8 cellular contexts compared by ENCODE assay signal in the genomic region with DNA sequence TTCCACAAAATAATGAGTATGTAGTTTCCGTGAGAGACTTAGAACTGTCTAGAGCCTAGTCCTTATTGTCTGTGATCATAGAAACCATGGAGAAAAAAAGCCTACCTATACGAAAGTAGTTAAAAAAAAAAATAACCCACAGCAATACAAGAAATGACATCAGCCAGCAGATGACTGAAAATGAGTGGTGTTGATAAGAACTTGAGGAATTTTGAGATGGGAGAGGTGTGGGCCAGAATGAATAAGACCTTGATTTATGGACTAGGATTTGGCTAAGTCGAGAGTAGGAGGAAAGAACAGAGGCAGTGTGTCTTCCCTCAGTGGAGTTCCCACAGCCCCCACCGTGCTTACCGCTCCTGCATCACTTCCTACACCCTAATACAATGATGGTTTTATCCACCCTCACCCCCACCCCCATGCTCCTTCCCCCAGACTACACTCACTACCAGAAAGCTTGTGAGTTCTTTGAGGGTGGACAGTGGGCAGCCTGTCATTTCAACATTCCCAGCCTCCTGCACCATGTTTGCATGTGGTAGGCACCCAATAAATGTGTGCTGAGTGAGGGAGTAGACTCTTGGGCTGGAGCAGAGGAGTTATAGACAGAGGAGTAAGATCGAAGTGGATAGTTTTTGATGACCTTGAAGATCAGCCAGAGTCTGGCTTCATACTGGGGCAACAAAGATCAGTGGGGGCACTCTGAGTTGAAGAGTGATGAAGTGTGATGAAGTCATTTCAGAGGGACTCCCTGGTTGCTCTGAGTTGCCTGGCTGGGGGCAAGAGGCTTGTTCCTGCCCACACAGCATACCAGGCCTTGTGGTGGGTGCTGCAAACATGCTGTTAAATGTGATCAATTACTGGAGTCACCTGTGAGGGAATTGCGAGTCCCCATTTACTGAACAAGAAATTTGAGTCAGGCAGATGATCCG. TPM values are rescaled to one million over a fixed set of nuclear protein-coding genes. Genes with fewer than 3 reads are reported as not detected.
DNase-seq lines count a peak whose midpoint lies in the region; ATAC-seq, FAIRE-seq and TF ChIP-seq lines count a peak whose summit lies in the region.
"Not testable (repeated sequence)": the region's sequence is repeated elsewhere in the genome, so short reads cannot be mapped to it uniquely, and the experiment has no call there.

No MANE protein-coding gene starts in this region.

- not testable (repeated sequence) for H3K9me3 ChIP-seq in astrocyte (ENCODE audit: insufficient read depth, low read depth, low read length)

- H3K4me3 ChIP-seq in astrocyte (ENCODE audit: insufficient read depth, low read depth, low read length) = not testable (repeated sequence)

- not testable (repeated sequence) for H3K36me3 Mint-ChIP-seq in activated T-cell treated with anti-CD3 and anti-CD28 coated beads, Interleukin-2, amount 50 U/mL, for 72 hours (ENCODE audit: insufficient read depth in 2 of 2); astrocyte (ENCODE audit: low read depth, unreplicated experiment)

- FAIRE-seq in H54 (lab: Jason Lieb, UNC) (peak; percentile 99), RCC 7860 (lab: Jason Lieb, UNC) (peak; percentile 69)
- not testable (repeated sequence) for FAIRE-seq in astrocyte (lab: Jason Lieb, UNC)

- H2AFZ ChIP-seq in astrocyte (ENCODE audit: low read depth, low read length) = not testable (repeated sequence)

- H3K27me3 Mint-ChIP-seq in activated T-cell treated with anti-CD3 and anti-CD28 coated beads, Interleukin-2, amount 50 U/mL, for 72 hours (ENCODE audit: low read depth); astrocyte (ENCODE audit: low read depth, unreplicated experiment): not testable (repeated sequence)

- peak overlapping the region; percentile 38 for H3K27ac ChIP-seq in astrocyte (ENCODE audit: low read depth, low read length)
- not testable (repeated sequence) for H3K27ac ChIP-seq in foreskin keratinocyte

- not testable (repeated sequence) for H4K20me1 ChIP-seq in astrocyte (ENCODE audit: insufficient read depth, low read length)

- not testable (repeated sequence) for H3K4me3 Mint-ChIP-seq in activated T-cell treated with anti-CD3 and anti-CD28 coated beads, Interleukin-2, amount 50 U/mL, for 72 hours; astrocyte (ENCODE audit: unreplicated experiment)

- H3K4me1 Mint-ChIP-seq in activated T-cell treated with anti-CD3 and anti-CD28 coated beads, Interleukin-2, amount 50 U/mL, for 72 hours (ENCODE audit: low read depth) = not testable (repeated sequence)
- peaks cover 11% of the 10 kb centered on the region for H3K4me1 Mint-ChIP-seq in astrocyte (ENCODE audit: low read depth, unreplicated experiment)

- H3K79me2 ChIP-seq in astrocyte (ENCODE audit: insufficient read depth, low read length) = not testable (repeated sequence)

- intact Hi-C loops in sciatic nerve (cut with DNase I) = not testable (repeated sequence)

- not testable (repeated sequence) for H3K4me1 ChIP-seq in astrocyte (ENCODE audit: insufficient read depth, low read length); foreskin keratinocyte

- not testable (repeated sequence) for TF ChIP-seq POLR2A in H54 (IDR thresholded peaks at IDR 0.05; ENCODE audit: low read depth, low read length)

- ATAC-seq in activated T-cell treated with anti-CD3 and anti-CD28 coated beads, Interleukin-2, amount 50 U/mL, for 72 hours (replicated peaks in 1 of 2) = peak; percentile 37 to 75
- ATAC-seq in foreskin keratinocyte = peak; percentile 83
- peak; percentile 81 for ATAC-seq in sciatic nerve

- TF ChIP-seq CTCF in astrocyte (IDR thresholded peaks at IDR 0.05; ENCODE audit: insufficient read depth, low read depth, low read length); foreskin keratinocyte (conservative IDR thresholded peaks at IDR 0.05): not testable (repeated sequence)

- H3K9ac ChIP-seq in astrocyte (ENCODE audit: low read length) = not testable (repeated sequence)

- H3K36me3 ChIP-seq in astrocyte (ENCODE audit: insufficient read depth, low read length) = not testable (repeated sequence)

- H3K4me2 ChIP-seq in astrocyte (ENCODE audit: low read length) = not testable (repeated sequence)

- not testable (repeated sequence) for H3K27me3 ChIP-seq in astrocyte (ENCODE audit: insufficient read depth, low read length); foreskin keratinocyte

- H3K27ac Mint-ChIP-seq in activated T-cell treated with anti-CD3 and anti-CD28 coated beads, Interleukin-2, amount 50 U/mL, for 72 hours = not testable (repeated sequence)
- peak overlapping the region; percentile 81 for H3K27ac Mint-ChIP-seq in astrocyte (ENCODE audit: unreplicated experiment)

- H3K9me3 Mint-ChIP-seq in activated T-cell treated with anti-CD3 and anti-CD28 coated beads, Interleukin-2, amount 50 U/mL, for 72 hours; astrocyte (ENCODE audit: unreplicated experiment): not testable (repeated sequence)

- peak; percentile 32 for DNase-seq in A172 (ENCODE audit: low spot score)
- DNase-seq in H54 (ENCODE audit: insufficient read length, low spot score); activated T-cell treated with anti-CD3 and anti-CD28 coated beads, Interleukin-2, amount 50 U/mL, for 72 hours; sciatic nerve (ENCODE audit: low spot score): not testable (repeated sequence)
- DNase-seq in RCC 7860 (ENCODE audit: low spot score) = peak; percentile 2
- DNase-seq in astrocyte (ENCODE audit: low read depth) = peak; percentile 59
- DNase-seq in foreskin keratinocyte = peak; percentile 11 to 39
- DNase-seq in medulla oblongata (ENCODE audit: extremely low spot score) = peak; percentile 3

RNA-seq across cellular contexts. Expression of a gene that starts 21.3 kb away (rescaled TPM):
- 11.0 and 18.0 TPM in 2 replicates for total RNA-seq in A172 (2014; rRNA removed; shearing (Covaris generic))
- total RNA-seq in activated T-cell treated with anti-CD3 and anti-CD28 coated beads, Interleukin-2, amount 50 U/mL, for 72 hours = 10 to 100 TPM; 19.1 to 23.5 TPM
- 65.3 and 73.1 TPM in 2 replicates for total RNA-seq in astrocyte
- total RNA-seq in foreskin keratinocyte = 12.1 and 17.6 TPM in 2 replicates
- 2.5 and 4.0 TPM in 2 replicates for polyA plus RNA-seq in foreskin keratinocyte
- 69.9 TPM for total RNA-seq in sciatic nerve

RNA-seq across cellular contexts. Expression of a gene that starts 21.9 kb away (rescaled TPM):
- 7.0 and 15.3 TPM in 2 replicates for total RNA-seq in A172 (2014; rRNA removed; shearing (Covaris generic))
- total RNA-seq in activated T-cell treated with anti-CD3 and anti-CD28 coated beads, Interleukin-2, amount 50 U/mL, for 72 hours = 10 to 100 TPM; 34.6 to 58.1 TPM
- total RNA-seq in astrocyte (2.9 and 3.4 TPM in 2 replicates), foreskin keratinocyte (4.3 and 7.1 TPM in 2 replicates), sciatic nerve (0.89 TPM)
- polyA plus RNA-seq in foreskin keratinocyte = 3.1 and 5.8 TPM in 2 replicates
